Comparison of ENCODE assay signal across 8 cellular contexts in the genomic region with DNA sequence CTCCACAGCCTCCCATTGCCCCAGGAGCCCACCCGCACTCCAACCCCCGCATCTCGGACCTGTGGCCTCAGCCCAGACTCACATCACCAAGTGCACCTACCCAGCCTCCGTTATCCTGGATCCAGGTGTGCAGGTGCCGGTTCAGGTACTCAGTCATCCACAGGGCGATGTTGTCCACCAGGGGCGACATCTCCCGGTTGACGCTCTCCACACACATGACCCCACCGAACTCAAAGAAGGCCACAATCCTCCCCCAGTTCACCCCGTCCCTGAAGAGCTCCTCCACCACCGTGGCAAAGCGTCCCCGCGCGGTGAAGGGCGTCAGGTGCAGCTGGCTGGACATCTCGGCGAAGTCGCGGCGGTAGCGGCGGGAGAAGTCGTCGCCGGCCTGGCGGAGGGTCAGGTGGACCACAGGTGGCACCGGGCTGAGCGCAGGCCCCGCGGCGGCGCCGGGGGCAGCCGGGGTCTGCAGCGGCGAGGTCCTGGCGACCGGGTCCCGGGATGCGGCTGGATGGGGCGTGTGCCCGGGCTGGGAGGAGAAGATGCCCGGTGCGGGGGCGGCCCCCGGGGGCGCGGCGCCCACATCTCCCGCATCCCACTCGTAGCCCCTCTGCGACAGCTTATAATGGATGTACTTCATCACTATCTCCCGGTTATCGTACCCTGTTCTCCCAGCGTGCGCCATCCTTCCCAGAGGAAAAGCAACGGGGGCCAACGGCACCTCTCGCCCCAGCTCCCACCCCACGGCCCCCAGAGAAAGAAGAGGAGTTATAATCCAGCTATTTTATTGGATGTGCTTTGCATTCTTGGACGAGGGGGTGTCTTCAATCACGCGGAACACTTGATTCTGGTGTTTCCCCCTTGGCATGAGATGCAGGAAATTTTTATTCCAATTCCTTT. TPM values are rescaled to one million over a fixed set of nuclear protein-coding genes. Genes with fewer than 3 reads are reported as not detected.
A peak's percentile ranks its signal among the peaks of the same experiment; 100 is the strongest.
DNase-seq lines count a peak whose midpoint lies in the region; ATAC-seq and TF ChIP-seq lines count a peak whose summit lies in the region.

No MANE protein-coding gene starts in this region.

- TF ChIP-seq CTCF in GM10266 (IDR thresholded peaks at IDR 0.05; ENCODE audit: control insufficient read depth, insufficient read depth, low read depth, missing control alignments) (peak; percentile 90), WTC11 (IDR thresholded peaks at IDR 0.05) (peak; percentile 62; the same call in 1 of the 2 replicates), left lung (IDR thresholded peaks at IDR 0.05) (peak; percentile 34 to 38)

- peaks cover 41% of the 10 kb centered on the region for H3K27me3 Mint-ChIP-seq in WTC11 (ENCODE audit: low read depth)

- peak; percentile 76 for ATAC-seq in WTC11
- ATAC-seq in left lung: peak; percentile 9

- no peaks in the 10 kb centered on the region for H3K36me3 ChIP-seq in GM23248 (ENCODE audit: low read depth)
- no peaks in the 10 kb centered on the region for H3K36me3 ChIP-seq in left lung

- H3K4me3 ChIP-seq in GM23248 (peak overlapping the region; percentile 77), left lung (peak overlapping the region; percentile 53 to 76)

- peaks cover 8% of the 10 kb centered on the region; the same call in 1 of the 2 replicates for H3K4me1 ChIP-seq in GM23248 (ENCODE audit: insufficient read depth)
- H3K4me1 ChIP-seq in left lung: peaks cover 12 to 46% of the 10 kb centered on the region in 2 donors

- H3K9me3 ChIP-seq in GM23248 (ENCODE audit: low read depth) (no peaks in the 10 kb centered on the region), left lung (no peaks in the 10 kb centered on the region)

- H3K4me3 Mint-ChIP-seq in WTC11: peak overlapping the region; percentile 91

- H3F3A ChIP-seq in GM23248 (ENCODE audit: insufficient read depth): peaks cover 20% of the 10 kb centered on the region; the same call in 1 of the 2 replicates

- peak overlapping the region; percentile 82 for H2AFZ ChIP-seq in GM23248

- WGBS in GM23248 (ENCODE audit: low coverage in 1 of 2, low lambda C conversion rate in 2 of 2, missing lambda C conversion rate in 2 of 2), 2 experiments: 5% methylated on average over 48 to 51 of the region's 65 CpGs

- H3K9ac ChIP-seq in GM23248: peak overlapping the region; percentile 58

- H3K27ac ChIP-seq in GM23248 (no peak overlapping the region), caudate nucleus (ENCODE audit: low read depth, low read length) (peak overlapping the region; percentile 40), left lung (no peak overlapping the region)

- H3K4me1 Mint-ChIP-seq in WTC11: peaks cover 24% of the 10 kb centered on the region

- H3K27me3 ChIP-seq in GM23248 (replicated peaks; ENCODE audit: insufficient read depth) (no peaks in the 10 kb centered on the region), left lung (peaks cover 0 to 16% of the 10 kb centered on the region in 2 donors)

- in situ Hi-C loops in GM23248 (cut with MboI): no loop called here

- POLR2A ChIA-PET in WTC11 (lab: Charles Lee): interaction anchor here (0.9 to 1.2 kb wide), 3 partner anchors 25 to 293 kb away, joined by 3 to 4 read pairs (median 4); no protein-coding TSS in a partner anchor

- DNase-seq in GM10266 (ENCODE audit: extremely low spot score) (peak; percentile 86), GM23248 (peak; percentile 47), NCI-H1092 treated with DMSO at 0.1 percent for 48 hours (lab: John Stamatoyannopoulos, UW) (peak; percentile 90), WTC11 (ENCODE audit: low spot score) (peak; percentile 85), caudate nucleus (lab: John Stamatoyannopoulos, UW) (peak in 47 of 61 donors; percentile 8 to 77 (median 37)), left lung (peak; percentile 54 to 87), HuH-7 (ENCODE audit: low spot score) (no peak)
- peak; percentile 74 to 78 for DNase-seq in stimulated activated CD4-positive, alpha-beta T cell treated with anti-CD3 and anti-CD28 coated beads, Interleukin-4, amount 100 ng/mL, for 4 hours

- H3K4me2 ChIP-seq in GM23248 (ENCODE audit: unreplicated experiment): peak overlapping the region; percentile 89

- no peaks in the 10 kb centered on the region for H3K36me3 Mint-ChIP-seq in WTC11

- no peaks in the 10 kb centered on the region for H3K9me3 Mint-ChIP-seq in WTC11

- no peak overlapping the region for H3K27ac Mint-ChIP-seq in WTC11

- no peaks in the 10 kb centered on the region for H4K20me1 ChIP-seq in GM23248 (ENCODE audit: insufficient read depth)

- H3K79me2 ChIP-seq in GM23248 (ENCODE audit: insufficient read depth): no peaks in the 10 kb centered on the region

- no peaks in the 10 kb centered on the region for H3K9me2 ChIP-seq in GM23248 (ENCODE audit: insufficient read depth)

- intact Hi-C loops in left lung (cut with DNase I): no loop called here

- CTCF ChIA-PET in WTC11 (lab: Charles Lee): interaction anchor here (0.6 to 2.2 kb wide), 30 partner anchors 9 to 302 kb away, joined by 3 to 20 read pairs (median 3); a partner anchor contains a TSS

TF ChIP-seq in WTC11, 78 proteins besides CTCF, POLR2A, EP300 and RAD21 (continues in another document):
- TF ChIP-seq SP1 (CRISPR knock-in tag; conservative IDR thresholded peaks at IDR 0.05): 0 out of 2 replicates have a peak, but pooled peaks have one; percentile 38
- TF ChIP-seq, protein P1, sequence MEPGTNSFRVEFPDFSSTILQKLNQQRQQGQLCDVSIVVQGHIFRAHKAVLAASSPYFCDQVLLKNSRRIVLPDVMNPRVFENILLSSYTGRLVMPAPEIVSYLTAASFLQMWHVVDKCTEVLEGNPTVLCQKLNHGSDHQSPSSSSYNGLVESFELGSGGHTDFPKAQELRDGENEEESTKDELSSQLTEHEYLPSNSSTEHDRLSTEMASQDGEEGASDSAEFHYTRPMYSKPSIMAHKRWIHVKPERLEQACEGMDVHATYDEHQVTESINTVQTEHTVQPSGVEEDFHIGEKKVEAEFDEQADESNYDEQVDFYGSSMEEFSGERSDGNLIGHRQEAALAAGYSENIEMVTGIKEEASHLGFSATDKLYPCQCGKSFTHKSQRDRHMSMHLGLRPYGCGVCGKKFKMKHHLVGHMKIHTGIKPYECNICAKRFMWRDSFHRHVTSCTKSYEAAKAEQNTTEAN (CRISPR knock-in tag; IDR thresholded peaks at IDR 0.05): no peak
- TF ChIP-seq CREM (CRISPR knock-in tag; IDR thresholded peaks at IDR 0.05): peak; percentile 36; the same call in 1 of the 2 replicates
- TF ChIP-seq NFYB (CRISPR knock-in tag; conservative IDR thresholded peaks at IDR 0.05; ENCODE audit: low read depth): no peak
- TF ChIP-seq, protein P2, sequence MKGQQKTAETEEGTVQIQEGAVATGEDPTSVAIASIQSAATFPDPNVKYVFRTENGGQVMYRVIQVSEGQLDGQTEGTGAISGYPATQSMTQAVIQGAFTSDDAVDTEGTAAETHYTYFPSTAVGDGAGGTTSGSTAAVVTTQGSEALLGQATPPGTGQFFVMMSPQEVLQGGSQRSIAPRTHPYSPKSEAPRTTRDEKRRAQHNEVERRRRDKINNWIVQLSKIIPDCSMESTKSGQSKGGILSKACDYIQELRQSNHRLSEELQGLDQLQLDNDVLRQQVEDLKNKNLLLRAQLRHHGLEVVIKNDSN (CRISPR knock-in tag; IDR thresholded peaks at IDR 0.05): peak; percentile 67; the same call in 1 of the 2 replicates
- TF ChIP-seq FOXK1 (CRISPR knock-in tag; IDR thresholded peaks at IDR 0.05): peak; percentile 51; the same call in 1 of the 2 replicates
- TF ChIP-seq, protein P3, sequence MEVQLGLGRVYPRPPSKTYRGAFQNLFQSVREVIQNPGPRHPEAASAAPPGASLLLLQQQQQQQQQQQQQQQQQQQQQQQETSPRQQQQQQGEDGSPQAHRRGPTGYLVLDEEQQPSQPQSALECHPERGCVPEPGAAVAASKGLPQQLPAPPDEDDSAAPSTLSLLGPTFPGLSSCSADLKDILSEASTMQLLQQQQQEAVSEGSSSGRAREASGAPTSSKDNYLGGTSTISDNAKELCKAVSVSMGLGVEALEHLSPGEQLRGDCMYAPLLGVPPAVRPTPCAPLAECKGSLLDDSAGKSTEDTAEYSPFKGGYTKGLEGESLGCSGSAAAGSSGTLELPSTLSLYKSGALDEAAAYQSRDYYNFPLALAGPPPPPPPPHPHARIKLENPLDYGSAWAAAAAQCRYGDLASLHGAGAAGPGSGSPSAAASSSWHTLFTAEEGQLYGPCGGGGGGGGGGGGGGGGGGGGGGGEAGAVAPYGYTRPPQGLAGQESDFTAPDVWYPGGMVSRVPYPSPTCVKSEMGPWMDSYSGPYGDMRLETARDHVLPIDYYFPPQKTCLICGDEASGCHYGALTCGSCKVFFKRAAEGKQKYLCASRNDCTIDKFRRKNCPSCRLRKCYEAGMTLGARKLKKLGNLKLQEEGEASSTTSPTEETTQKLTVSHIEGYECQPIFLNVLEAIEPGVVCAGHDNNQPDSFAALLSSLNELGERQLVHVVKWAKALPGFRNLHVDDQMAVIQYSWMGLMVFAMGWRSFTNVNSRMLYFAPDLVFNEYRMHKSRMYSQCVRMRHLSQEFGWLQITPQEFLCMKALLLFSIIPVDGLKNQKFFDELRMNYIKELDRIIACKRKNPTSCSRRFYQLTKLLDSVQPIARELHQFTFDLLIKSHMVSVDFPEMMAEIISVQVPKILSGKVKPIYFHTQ (CRISPR knock-in tag; IDR thresholded peaks at IDR 0.05): no peak
- TF ChIP-seq KAT7 (CRISPR knock-in tag; IDR thresholded peaks at IDR 0.05; ENCODE audit: borderline replicate concordance): 0 out of 2 replicates have a peak, but pooled peaks have one; percentile 49

RNA-seq across cellular contexts. Expression of a gene that starts 1.3 kb away (rescaled TPM):
- total RNA-seq in GM23248 (2014; rRNA removed; shearing (Covaris generic)): 1.0 and 1.5 TPM in 2 replicates
- 0.30 and 0.39 TPM in 2 replicates for polyA plus RNA-seq in GM23248 (2016; fragmentation: Nextera tagmentation; extraction: Ambion mirVana)
- total RNA-seq in WTC11 (2021) (2.2 to 2.6 TPM (median 2.3 TPM) in 3 replicates), left lung (1 to 10 TPM; 6.3 to 8.7 TPM)

RNA-seq across cellular contexts. Expression of a gene that starts 48.8 kb away (rescaled TPM):
- total RNA-seq in GM23248 (2014; rRNA removed; shearing (Covaris generic)): 30.7 and 31.2 TPM in 2 replicates
- 54.7 and 55.1 TPM in 2 replicates for polyA plus RNA-seq in GM23248 (2016; fragmentation: Nextera tagmentation; extraction: Ambion mirVana)
- total RNA-seq in WTC11 (2021): 48.4 to 51.8 TPM (median 49.5 TPM) in 3 replicates
- 10 to 100 TPM; 62.5 to 70.2 TPM for total RNA-seq in left lung

Comparison
In these comparisons a context has a peak if more than half of its experiments do, and no peak if none do; other contexts are left out.
1. CTCF ChIP-seq: peak in every context shown above with its lines; median percentile 90 in GM10266; 62 in WTC11; 36 in left lung.